Comparison of ENCODE assay signal across 8 cellular contexts in the genomic region with DNA sequence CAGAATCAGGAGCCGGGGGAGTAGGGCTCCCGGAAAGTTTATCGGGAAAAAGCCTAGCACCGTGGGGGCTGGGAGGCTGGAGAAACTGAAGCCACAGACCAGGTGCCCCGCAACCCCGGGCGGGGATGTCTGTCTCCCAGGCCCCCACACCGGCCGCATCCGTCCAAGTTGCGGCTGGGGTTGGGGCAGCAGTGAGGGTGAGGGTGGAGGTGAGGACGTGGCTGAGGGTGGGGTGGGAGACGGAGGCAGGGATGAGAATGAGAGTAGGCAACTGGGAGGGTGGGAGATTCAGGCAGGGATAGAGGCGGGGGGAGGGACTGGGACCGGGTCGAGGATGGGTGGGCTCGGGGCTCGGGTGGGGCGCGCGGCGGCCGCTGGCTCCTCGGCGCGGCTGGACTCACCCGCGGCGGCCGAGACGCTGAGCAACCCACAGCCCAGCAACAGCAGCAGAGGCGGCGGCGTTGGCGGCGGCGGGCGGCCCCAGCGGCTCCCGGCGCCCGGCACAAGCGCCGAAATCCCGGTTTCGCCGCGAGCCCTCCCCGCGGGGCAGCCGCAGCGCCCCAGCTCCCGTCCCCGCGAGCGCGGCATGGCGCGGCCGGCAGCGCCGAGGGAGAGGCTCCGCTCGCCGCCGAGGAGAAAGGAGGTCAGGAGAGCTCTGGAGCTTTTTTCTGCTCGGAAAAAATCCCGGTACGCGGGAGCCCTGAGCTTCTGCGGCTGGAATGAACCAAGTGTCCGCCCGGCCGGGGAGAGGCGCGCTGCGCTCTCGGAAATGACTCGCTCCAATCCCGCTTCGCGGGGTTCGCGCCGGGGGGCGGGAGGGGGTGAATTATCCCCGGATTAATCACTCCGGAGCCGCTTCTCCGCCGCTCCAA. TPM values are rescaled to one million over a fixed set of nuclear protein-coding genes. Genes with fewer than 3 reads are reported as not detected.
A peak's percentile ranks its signal among the peaks of the same experiment; 100 is the strongest.
DNase-seq lines count a peak whose midpoint lies in the region; ATAC-seq and TF ChIP-seq lines count a peak whose summit lies in the region.

Gene CSMD2, minus strand, starts transcription at position 721 of the 872 bp plus-strand sequence. Its CDS starts 133 bp downstream, at position 588.

- intact Hi-C loops in mammary epithelial cell (cut with micrococcal nuclease): no loop called here
- intact Hi-C loops in tibial artery (cut with DNase I; ENCODE audit: low total_unique reads): loop anchor here (5.0 to 10.0 kb wide), 2 partner anchors 430 to 527 kb away; no protein-coding TSS in a partner anchor

- DNase-seq in Ammon's horn (ENCODE audit: low spot score): peak; percentile 74
- DNase-seq in NCI-H128 (lab: John Stamatoyannopoulos, UW; ENCODE audit: unreplicated experiment): peak; percentile 79
- peak; percentile 14 for DNase-seq in mammary epithelial cell
- no peak for DNase-seq in left lobe of liver (ENCODE audit: low spot score)
- DNase-seq in tibial artery: peak in 1 of 2 donors; percentile 29
- DNase-seq in HK-2 (ENCODE audit: unreplicated experiment): no peak
- DNase-seq in activated CD4-positive, alpha-beta T cell treated with anti-CD3 and anti-CD28 coated beads for 1 hour: no peak

- peaks cover 16% of the 10 kb centered on the region for H3K27me3 ChIP-seq in mammary epithelial cell (ENCODE audit: insufficient read depth, low read length)
- peaks cover 3 to 67% of the 10 kb centered on the region in 2 donors for H3K27me3 ChIP-seq in tibial artery

- no peaks in the 10 kb centered on the region for H3K79me2 ChIP-seq in mammary epithelial cell (ENCODE audit: insufficient read depth, low read length)

- ATAC-seq in left lobe of liver (peak; percentile 50), GM18511 (IDR thresholded peaks at IDR 0.05; ENCODE audit: unreplicated experiment) (no peak)

- in situ Hi-C loops in mammary epithelial cell (cut with MboI; ENCODE audit: low sequenced_read_pairs in 2 of 2): no loop called here

- H4K20me1 ChIP-seq in mammary epithelial cell (ENCODE audit: insufficient read depth, low read length): no peaks in the 10 kb centered on the region

- H3K4me1 ChIP-seq in mammary epithelial cell (ENCODE audit: insufficient read depth, low read length): peaks cover 4% of the 10 kb centered on the region
- peaks cover 6 to 46% (median 42%) of the 10 kb centered on the region in 4 donors for H3K4me1 ChIP-seq in tibial artery

- H3K36me3 ChIP-seq in mammary epithelial cell (ENCODE audit: insufficient read depth, low read length) (no peaks in the 10 kb centered on the region), tibial artery (no peaks in the 10 kb centered on the region)

- peak within 1 kb of the TSS; percentile 47 for H3K4me2 ChIP-seq in mammary epithelial cell (ENCODE audit: insufficient read depth, low read depth, low read length)

- TF ChIP-seq CTCF in mammary epithelial cell (conservative IDR thresholded peaks at IDR 0.05 in 1 of 2, IDR thresholded peaks at IDR 0.05 in 1 of 2; ENCODE audit: extremely low read depth in 1 of 2, insufficient read depth in 1 of 2, low read depth in 1 of 2, low read length in 2 of 2) (no peak), tibial artery (IDR thresholded peaks at IDR 0.05) (no peak)

- H3K9me3 ChIP-seq in mammary epithelial cell (replicated peaks; ENCODE audit: insufficient read depth, low read length) (no peaks in the 10 kb centered on the region), tibial artery (no peaks in the 10 kb centered on the region)

- H2AFZ ChIP-seq in mammary epithelial cell (ENCODE audit: low read depth, low read length): peak within 1 kb of the TSS; percentile 9

- dilution Hi-C loops in mammary epithelial cell (cut with HindIII; ENCODE audit: low sequenced_read_pairs): no loop called here

- no TSS peak for BruUV-seq in mammary epithelial cell (replicated peaks; lab: Mats Ljungman, UMichigan)

- H3K27ac ChIP-seq in mammary epithelial cell (ENCODE audit: insufficient read depth, low read depth, low read length) (no peak within 1 kb of the TSS), tibial artery (no peak within 1 kb of the TSS)

- H3K4me3 ChIP-seq in mammary epithelial cell (replicated peaks in 1 of 3; ENCODE audit: insufficient read depth in 1 of 3, low read depth in 2 of 3, low read length in 3 of 3) (peak within 1 kb of the TSS in 1 of 3 experiments; percentile 32), tibial artery (peak within 1 kb of the TSS; percentile 35 to 53)

- H3K9ac ChIP-seq in mammary epithelial cell (ENCODE audit: insufficient read depth, low read length): no peak within 1 kb of the TSS

- CTCF ChIA-PET in mammary epithelial cell (lab: Charles Lee; ENCODE audit: low non-redundant PET): no interaction called here

- WGBS in mammary epithelial cell (ENCODE audit: low coverage, missing lambda C conversion rate): 2% methylated on average over 7 of the region's 91 CpGs

RNA-seq across cellular contexts. Expression of gene CSMD2, which starts in this region (rescaled TPM):
- total RNA-seq in mammary epithelial cell: under 1 TPM in 1 of 2 donors, not detected in 1; under 0.01 TPM
- under 0.01 TPM for polyA plus RNA-seq in mammary epithelial cell
- not detected for polyA minus RNA-seq in mammary epithelial cell
- total RNA-seq in left lobe of liver: 0.25 TPM

Comparison
In these comparisons a context has a peak if more than half of its experiments do, and no peak if none do; other contexts are left out.
1. Peak in DNase-seq and H3K4me2 ChIP-seq in mammary epithelial cell; RNA of the gene not detected or under 1 TPM.
2. Peak in ATAC-seq in left lobe of liver; RNA of the gene not detected or under 1 TPM.
3. DNase-seq: peak in Ammon's horn (single experiment) and NCI-H128 (single experiment); none in left lobe of liver (single experiment), HK-2 (single experiment) and activated CD4-positive, alpha-beta T cell treated with anti-CD3 and anti-CD28 coated beads for 1 hour (single experiment).